In the genomic region with DNA sequence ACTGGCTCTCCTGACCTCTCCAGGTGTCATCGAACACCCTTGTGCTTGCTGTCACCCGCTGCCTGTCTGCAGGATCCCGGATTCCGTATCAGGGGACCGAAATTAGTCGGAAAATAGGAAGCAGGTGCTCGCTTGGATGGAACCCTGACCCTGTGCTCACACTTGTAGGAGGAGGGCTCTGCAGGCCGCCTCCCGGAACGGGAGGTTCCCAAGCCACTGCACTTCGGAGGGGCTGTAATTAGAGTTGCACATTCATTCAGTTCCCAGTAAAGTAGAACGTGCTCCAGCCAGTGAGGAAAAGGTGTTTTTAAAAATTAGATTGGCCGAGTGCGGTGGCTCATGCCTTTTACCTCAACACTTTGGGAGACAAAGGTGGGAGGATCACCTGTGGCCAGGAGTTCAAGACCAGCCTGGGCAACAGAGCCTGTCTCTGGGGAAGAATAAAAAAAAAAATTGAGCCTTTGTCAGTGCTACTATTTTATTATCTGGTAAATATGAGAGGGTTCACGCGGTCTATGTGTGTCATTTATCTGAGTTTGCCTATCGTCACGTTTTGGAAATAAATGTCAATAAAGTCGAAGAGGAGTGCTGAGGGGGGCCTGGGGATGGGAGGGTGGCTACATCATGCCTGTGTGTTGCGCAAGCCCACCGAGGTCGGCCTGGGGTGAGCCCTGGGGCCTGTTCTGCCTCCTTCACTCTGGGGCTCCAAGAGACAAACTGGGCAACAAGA, we compare ENCODE assay signal across 8 cellular contexts. TPM values are rescaled to one million over a fixed set of nuclear protein-coding genes. Genes with fewer than 3 reads are reported as not detected.
DNase-seq lines count a peak whose midpoint lies in the region; FAIRE-seq and TF ChIP-seq lines count a peak whose summit lies in the region.

No MANE protein-coding gene starts in this region.

- H3K27ac ChIP-seq in astrocyte (ENCODE audit: low read depth, low read length) (no peak overlapping the region), smooth muscle cell (ENCODE audit: low read depth) (no peak overlapping the region)

- H3F3A ChIP-seq in smooth muscle cell (ENCODE audit: low read depth) = no peaks in the 10 kb centered on the region

- TF ChIP-seq CTCF in astrocyte (IDR thresholded peaks at IDR 0.05; ENCODE audit: insufficient read depth, low read depth, low read length) (no peak), smooth muscle cell (IDR thresholded peaks at IDR 0.05; ENCODE audit: borderline replicate concordance, insufficient read depth, poor library complexity, severe bottlenecking) (no peak)

- peaks cover 8% of the 10 kb centered on the region for H3K4me1 ChIP-seq in astrocyte (ENCODE audit: insufficient read depth, low read length)
- H3K4me1 ChIP-seq in smooth muscle cell (ENCODE audit: low read depth) = peaks cover 6% of the 10 kb centered on the region

- H3K9ac ChIP-seq in astrocyte (ENCODE audit: low read length) (peak overlapping the region; percentile 97), smooth muscle cell (ENCODE audit: low read depth) (no peak overlapping the region)

- peak overlapping the region; percentile 93 for H3K4me3 ChIP-seq in astrocyte (ENCODE audit: insufficient read depth, low read depth, low read length)
- H3K4me3 ChIP-seq in iPS-18c (ENCODE audit: insufficient read depth, low read depth, low read length) = peak overlapping the region; percentile 84; the same call in 1 of the 2 replicates
- peak overlapping the region; percentile 95 for H3K4me3 ChIP-seq in smooth muscle cell

- H2AFZ ChIP-seq in astrocyte (ENCODE audit: low read depth, low read length) = no peak overlapping the region
- no peak overlapping the region for H2AFZ ChIP-seq in smooth muscle cell (ENCODE audit: low read depth)

- H3K27me3 Mint-ChIP-seq in astrocyte (ENCODE audit: low read depth, unreplicated experiment) = no peaks in the 10 kb centered on the region

- H3K9me3 Mint-ChIP-seq in astrocyte (ENCODE audit: unreplicated experiment) = no peaks in the 10 kb centered on the region

- 85% methylated on average over 22 of the region's 22 CpGs for WGBS in smooth muscle cell (ENCODE audit: low lambda C conversion rate)

- H3K36me3 Mint-ChIP-seq in astrocyte (ENCODE audit: low read depth, unreplicated experiment) = no peaks in the 10 kb centered on the region

- H4K20me1 ChIP-seq in astrocyte (ENCODE audit: insufficient read depth, low read length) (no peaks in the 10 kb centered on the region), smooth muscle cell (ENCODE audit: low read depth) (peaks cover 3% of the 10 kb centered on the region)

- no peaks in the 10 kb centered on the region for H3K27me3 ChIP-seq in astrocyte (ENCODE audit: insufficient read depth, low read length)
- H3K27me3 ChIP-seq in smooth muscle cell (ENCODE audit: low read depth) = no peaks in the 10 kb centered on the region

- H3K79me2 ChIP-seq in astrocyte (ENCODE audit: insufficient read depth, low read length) (peaks cover 38% of the 10 kb centered on the region), smooth muscle cell (ENCODE audit: low read depth) (peaks cover 29% of the 10 kb centered on the region)

- peak overlapping the region; percentile 86 for H3K4me3 Mint-ChIP-seq in astrocyte (ENCODE audit: unreplicated experiment)

- DNase-seq in NCI-H1048 (lab: John Stamatoyannopoulos, UW) (peak; percentile 13), SK-N-DZ (ENCODE audit: low spot score) (peak; percentile 87), astrocyte (ENCODE audit: low read depth) (peak; percentile 38), smooth muscle cell (lab: John Stamatoyannopoulos, UW; ENCODE audit: unreplicated experiment) (no peak), T-helper 9 cell (no peak), germinal center (ENCODE audit: low spot score) (no peak)

- H3K36me3 ChIP-seq in astrocyte (ENCODE audit: insufficient read depth, low read length) (no peaks in the 10 kb centered on the region), smooth muscle cell (ENCODE audit: low read depth) (no peaks in the 10 kb centered on the region)

- peak overlapping the region; percentile 98 for H3K4me2 ChIP-seq in astrocyte (ENCODE audit: low read length)
- peak overlapping the region; percentile 100 for H3K4me2 ChIP-seq in smooth muscle cell

- H3K9me3 ChIP-seq in astrocyte (ENCODE audit: insufficient read depth, low read depth, low read length) = no peaks in the 10 kb centered on the region
- peaks cover 2% of the 10 kb centered on the region for H3K9me3 ChIP-seq in iPS-18c (ENCODE audit: control insufficient read depth, insufficient read depth, low read length)
- H3K9me3 ChIP-seq in smooth muscle cell (replicated peaks; ENCODE audit: low read depth) = no peaks in the 10 kb centered on the region

- peaks cover 7% of the 10 kb centered on the region for H3K4me1 Mint-ChIP-seq in astrocyte (ENCODE audit: low read depth, unreplicated experiment)

- H3K27ac Mint-ChIP-seq in astrocyte (ENCODE audit: unreplicated experiment) = peak overlapping the region; percentile 66

- FAIRE-seq in G401.6 (lab: Jason Lieb, UNC) (peak; percentile 77), astrocyte (lab: Jason Lieb, UNC) (no peak)

RNA-seq across cellular contexts. Expression of gene GMEB2, which starts 1.5 kb away (rescaled TPM):
- 21.0 and 24.1 TPM in 2 replicates for polyA plus RNA-seq in SK-N-DZ (2014; cell fraction: cytosol; rRNA removed)
- 27.4 and 33.7 TPM in 2 replicates for polyA plus RNA-seq in SK-N-DZ (2014; cell fraction: nucleus; rRNA removed)
- total RNA-seq in astrocyte (10.7 and 11.7 TPM in 2 replicates), smooth muscle cell (8.9 and 9.7 TPM in 2 replicates)
- polyA plus RNA-seq in smooth muscle cell = 11.3 and 14.4 TPM in 2 replicates

RNA-seq across cellular contexts. Expression of gene STMN3, which starts 24.8 kb away (rescaled TPM):
- polyA plus RNA-seq in SK-N-DZ (2014; cell fraction: cytosol; rRNA removed) = 328 and 395 TPM in 2 replicates
- 365 and 369 TPM in 2 replicates for polyA plus RNA-seq in SK-N-DZ (2014; cell fraction: nucleus; rRNA removed)
- 29.2 and 30.7 TPM in 2 replicates for total RNA-seq in astrocyte
- 4.8 and 6.9 TPM in 2 replicates for total RNA-seq in smooth muscle cell
- polyA plus RNA-seq in smooth muscle cell = 10.8 and 12.1 TPM in 2 replicates

RNA-seq across cellular contexts. Expression of gene RTEL1, which starts 29.7 kb away (rescaled TPM):
- polyA plus RNA-seq in SK-N-DZ (2014; cell fraction: cytosol; rRNA removed) = 18.3 and 19.3 TPM in 2 replicates
- 124 and 166 TPM in 2 replicates for polyA plus RNA-seq in SK-N-DZ (2014; cell fraction: nucleus; rRNA removed)
- total RNA-seq in astrocyte (15.5 and 15.6 TPM in 2 replicates), smooth muscle cell (14.2 and 33.0 TPM in 2 replicates)
- polyA plus RNA-seq in smooth muscle cell = 10.4 and 12.2 TPM in 2 replicates

RNA-seq across cellular contexts. Expression of gene HELZ2, which starts 54.4 kb away (rescaled TPM):
- 0.23 and 0.97 TPM in 2 replicates for polyA plus RNA-seq in SK-N-DZ (2014; cell fraction: cytosol; rRNA removed)
- 0.69 and 1.7 TPM in 2 replicates for polyA plus RNA-seq in SK-N-DZ (2014; cell fraction: nucleus; rRNA removed)
- total RNA-seq in astrocyte = 188 and 200 TPM in 2 replicates
- 9.8 and 13.8 TPM in 2 replicates for total RNA-seq in smooth muscle cell
- 3.0 and 4.3 TPM in 2 replicates for polyA plus RNA-seq in smooth muscle cell

Comparison
In these comparisons a context has a peak if more than half of its experiments do, and no peak if none do; other contexts are left out.
1. DNase-seq: peak in NCI-H1048 (single experiment), SK-N-DZ (single experiment) and astrocyte (single experiment); none in smooth muscle cell (single experiment), T-helper 9 cell (single experiment) and germinal center (single experiment).
2. Peak in every context shown above with its lines, with median percentiles within 50 percentile points of each other: H3K4me3 ChIP-seq.